Comparison of ENCODE assay signal across 11 cellular contexts in genomic region chr19:9436358-9436757, GRCh38. TPM values are rescaled to one million over a fixed set of nuclear protein-coding genes. Genes with fewer than 3 reads are reported as not detected.
DNase-seq lines count a peak whose midpoint lies in the region; ATAC-seq and TF ChIP-seq lines count a peak whose summit lies in the region.
"Had no signal": no experiment of that assay in that cellular context is flagged by ENCODE, and none has a peak within 500 bp of the region (broad histone marks: within the 10 kb centered on the region; RNA-seq: fewer than 3 reads in every experiment).

No MANE protein-coding gene starts in this region.

- intact Hi-C loops in dorsolateral prefrontal cortex (cut with DNase I) (loop anchor here (5.0 to 10.0 kb wide), 4 partner anchors 114 to 599 kb away; partner anchors contain the start of genes ZNF559 (in 2 of the 2), ZNF121 (in 1 of the 2) and ZNF317 (in 1 of the 2)), psoas muscle (cut with DNase I) (loop anchor here in 1 of 2 donors (5.0 kb wide), 1 partner anchor 361 kb away; no protein-coding TSS in a partner anchor)

- H3K36me3 ChIP-seq in NT2/D1 (ENCODE audit: insufficient read depth, insufficient read length, low read length): peaks cover 38% of the 10 kb centered on the region
- peaks cover 0 to 27% of the 10 kb centered on the region in 2 donors for H3K36me3 ChIP-seq in psoas muscle (ENCODE audit: insufficient read depth in 1 of 2, low read depth in 1 of 2)

- peak overlapping the region; percentile 97 for H3K4me3 Mint-ChIP-seq in T-helper 2 cell treated with Interferon-gamma antibody and Interleukin-4, amounts not matched to agents 5 μg/mL and 100 μg/mL, for 36 hours

- no peak for DNase-seq in T-helper 2 cell treated with Interferon-gamma antibody and Interleukin-4, amounts not matched to agents 5 μg/mL and 100 μg/mL, for 36 hours (ENCODE audit: low spot score)
- DNase-seq in T-helper 2 cell: no peak
- no peak for DNase-seq in NT2/D1 (ENCODE audit: low read depth, low spot score)
- DNase-seq in dorsolateral prefrontal cortex: no peak
- no peak for DNase-seq in psoas muscle
- no peak for DNase-seq in activated CD8-positive, alpha-beta memory T cell treated with anti-CD3 and anti-CD28 coated beads, Interleukin-2, amount 50 U/mL, for 4 hours
- no peak for DNase-seq in NK-92 treated with Interleukin-12 subunit alpha and Interleukin-12 subunit beta, amount 100 ng/mL, for 24 hours (lab: John Stamatoyannopoulos, UW)
- DNase-seq: amniotic stem cell, foreskin melanocyte, NCI-H1930 had no signal

- 74 to 78% (median 78%) methylated on average over 4 of the region's 4 CpGs for WGBS in psoas muscle, 3 donors

- peaks cover 31% of the 10 kb centered on the region for H3K36me3 Mint-ChIP-seq in T-helper 2 cell treated with Interferon-gamma antibody and Interleukin-4, amounts not matched to agents 5 μg/mL and 100 μg/mL, for 36 hours (ENCODE audit: low read depth)

- H3K4me1 ChIP-seq in NT2/D1 (ENCODE audit: insufficient read depth, insufficient read length) (no peaks in the 10 kb centered on the region), psoas muscle (peaks cover 12% of the 10 kb centered on the region)

- no peaks in the 10 kb centered on the region for H3K9me3 ChIP-seq in NT2/D1 (ENCODE audit: insufficient read depth, low read length)
- peaks cover 24% of the 10 kb centered on the region for H3K9me3 ChIP-seq in psoas muscle

- H3K9me3 Mint-ChIP-seq in T-helper 2 cell treated with Interferon-gamma antibody and Interleukin-4, amounts not matched to agents 5 μg/mL and 100 μg/mL, for 36 hours: peaks cover 18% of the 10 kb centered on the region

- ATAC-seq in psoas muscle (no peak), HG02588 (IDR thresholded peaks at IDR 0.05; ENCODE audit: unreplicated experiment) (no peak)

- H3K4me1 Mint-ChIP-seq in T-helper 2 cell treated with Interferon-gamma antibody and Interleukin-4, amounts not matched to agents 5 μg/mL and 100 μg/mL, for 36 hours (ENCODE audit: low read depth): peaks cover 15% of the 10 kb centered on the region

- peak overlapping the region; percentile 98 for H3K27ac Mint-ChIP-seq in T-helper 2 cell treated with Interferon-gamma antibody and Interleukin-4, amounts not matched to agents 5 μg/mL and 100 μg/mL, for 36 hours

- H3K4me3 ChIP-seq in NT2/D1 (ENCODE audit: insufficient read length, low read depth) (peak overlapping the region; percentile 85), dorsolateral prefrontal cortex (peak overlapping the region in 43 of 59 donors; percentile 69 to 100 (median 92)), psoas muscle (peak overlapping the region; percentile 82)

- H3K9ac ChIP-seq in NT2/D1 (ENCODE audit: insufficient read length, low read depth): peak overlapping the region; percentile 98

- H3K27me3 Mint-ChIP-seq in T-helper 2 cell treated with Interferon-gamma antibody and Interleukin-4, amounts not matched to agents 5 μg/mL and 100 μg/mL, for 36 hours (ENCODE audit: low read depth): no peaks in the 10 kb centered on the region

- H3K27ac ChIP-seq in dorsolateral prefrontal cortex: no peak overlapping the region
- H3K27ac ChIP-seq in psoas muscle: no peak overlapping the region

- H3K27me3 ChIP-seq in NT2/D1 (ENCODE audit: insufficient read depth, insufficient read length) (no peaks in the 10 kb centered on the region), dorsolateral prefrontal cortex (no peaks in the 10 kb centered on the region), psoas muscle (ENCODE audit: insufficient read depth in 3 of 3, low read length in 2 of 3) (no peaks in the 10 kb centered on the region)

- TF ChIP-seq CTCF in dorsolateral prefrontal cortex (IDR thresholded peaks at IDR 0.05 in 54 of 56, conservative IDR thresholded peaks at IDR 0.05 in 2 of 56; ENCODE audit: low read depth in 1 of 56, partially characterized antibody in 56 of 56): no peak
- no peak for TF ChIP-seq CTCF in psoas muscle (IDR thresholded peaks at IDR 0.05)

RNA-seq across cellular contexts. Expression of gene ZNF266, which starts 1.0 kb away (rescaled TPM):
- total RNA-seq in dorsolateral prefrontal cortex: 10 to 100 TPM; 10.7 to 38.2 (median 18.7) TPM
- total RNA-seq in psoas muscle: 1 to 10 TPM; 4.1 to 8.1 (median 5.4) TPM
- 1 to 10 TPM; 5.7 to 7.0 (median 6.2) TPM for polyA plus RNA-seq in psoas muscle
